ENCODE assay signal across 9 cellular contexts in the genomic region with DNA sequence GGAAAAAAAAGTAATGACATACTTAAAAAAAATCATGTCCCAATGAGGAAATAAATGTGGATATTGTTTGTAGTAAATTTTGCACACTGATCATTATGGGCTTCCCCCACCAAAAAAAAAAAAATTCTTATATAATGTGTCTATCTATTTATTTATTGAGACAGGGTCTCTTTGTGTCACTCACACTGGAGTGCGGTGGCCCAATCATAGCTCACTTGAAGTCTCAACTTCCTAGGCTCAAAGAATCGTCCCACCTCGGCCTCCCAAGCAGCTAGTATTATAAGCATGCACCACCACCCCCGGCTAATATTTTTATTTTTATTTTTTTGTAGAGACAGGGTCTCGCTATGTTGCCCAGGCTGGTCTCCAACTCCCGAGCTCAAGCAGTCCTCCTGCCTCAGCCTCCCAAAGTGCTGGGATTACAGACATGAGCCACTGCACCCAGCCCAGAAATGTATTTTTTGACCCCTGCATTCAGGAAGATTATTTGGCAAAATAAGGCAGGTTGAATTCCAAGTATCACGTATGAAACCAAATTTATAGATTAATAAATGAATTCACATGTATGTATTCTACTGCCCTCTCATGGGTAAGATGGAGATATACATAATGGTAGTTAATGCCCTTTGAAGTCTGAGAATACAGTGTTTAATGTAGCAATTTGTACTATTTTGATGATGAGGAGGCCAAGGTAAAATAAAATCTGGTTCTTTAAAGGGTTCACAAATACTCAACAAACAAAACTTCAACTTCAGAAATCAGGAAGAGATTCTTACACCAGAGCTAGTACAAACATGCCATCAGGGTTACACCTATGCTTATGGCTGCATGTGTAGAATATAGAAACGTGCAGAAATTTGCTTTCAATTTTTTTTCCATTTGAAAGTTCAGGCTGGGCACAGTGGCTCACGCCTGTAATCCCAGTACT. TPM values are rescaled to one million over a fixed set of nuclear protein-coding genes. Genes with fewer than 3 reads are reported as not detected.
A peak's percentile ranks its signal among the peaks of the same experiment; 100 is the strongest.
DNase-seq lines count a peak whose midpoint lies in the region; ATAC-seq and TF ChIP-seq lines count a peak whose summit lies in the region.
"Had no signal": no experiment of that assay in that cellular context is flagged by ENCODE, and none has a peak within 500 bp of the region (broad histone marks: within the 10 kb centered on the region; RNA-seq: fewer than 3 reads in every experiment).

No MANE protein-coding gene starts in this region.

- TF ChIP-seq EP300 in esophagus muscularis mucosa (IDR thresholded peaks at IDR 0.05) = no peak

- H3K27me3 Mint-ChIP-seq in HFFc6 (ENCODE audit: insufficient read depth) (peaks cover 5% of the 10 kb centered on the region; the same call in 1 of the 2 replicates), activated B cell treated with CpG ODN at 0.5 μM for 24 hours (peaks cover 31% of the 10 kb centered on the region)

- H3K4me3 Mint-ChIP-seq in HFFc6 (peak overlapping the region; percentile 95; the same call in 1 of the 2 replicates), activated B cell treated with CpG ODN at 0.5 μM for 24 hours (peak overlapping the region; percentile 48)

- no peaks in the 10 kb centered on the region for H3K9me3 Mint-ChIP-seq in HFFc6
- H3K9me3 Mint-ChIP-seq in activated B cell treated with CpG ODN at 0.5 μM for 24 hours = no peaks in the 10 kb centered on the region

- CTCF ChIA-PET in activated B cell treated with CpG ODN at 0.5 μM for 24 hours (lab: Charles Lee) = interaction anchor here (1.5 kb wide), 1 partner anchor 324 kb away, joined by 7 read pairs; no protein-coding TSS in a partner anchor

- H3K9me3 ChIP-seq in esophagus muscularis mucosa = no peaks in the 10 kb centered on the region

- H3K4me1 ChIP-seq in esophagus muscularis mucosa = peaks cover 0 to 18% (median 14%) of the 10 kb centered on the region in 4 donors

- intact Hi-C loops in activated B cell treated with CpG ODN at 0.5 μM for 24 hours (cut with micrococcal nuclease) (no loop called here), esophagus muscularis mucosa (cut with DNase I) (loop anchor here (5.0 kb wide), 1 partner anchor 41 kb away; no protein-coding TSS in a partner anchor)

- H3K36me3 ChIP-seq in esophagus muscularis mucosa = no peaks in the 10 kb centered on the region

- ATAC-seq in activated B cell treated with CpG ODN at 0.5 μM for 24 hours (ENCODE audit: low read depth) = no peak

- peak; percentile 14 for DNase-seq in CD1c-positive myeloid dendritic cell (ENCODE audit: extremely low spot score)
- peak; percentile 4 for DNase-seq in HFFc6
- DNase-seq in activated B cell treated with CpG ODN at 0.5 μM for 24 hours = no peak
- DNase-seq in kidney tubule cell (ENCODE audit: low spot score) = peak; percentile 10
- DNase-seq in activated CD4-positive, CD25-positive, alpha-beta regulatory T cell (lab: John Stamatoyannopoulos, UW) = no peak
- DNase-seq in esophagus muscularis mucosa (ENCODE audit: extremely low spot score) = no peak
- DNase-seq in NCI-H774 (lab: John Stamatoyannopoulos, UW) = no peak
- DNase-seq in G401 (ENCODE audit: low spot score) = no peak

- no peaks in the 10 kb centered on the region for H3K27me3 ChIP-seq in esophagus muscularis mucosa

- POLR2A ChIA-PET in activated B cell treated with CpG ODN at 0.5 μM for 24 hours (lab: Charles Lee) = interaction anchor here (0.6 kb wide), 1 partner anchor 1712 kb away, joined by 7 read pairs; no protein-coding TSS in a partner anchor

- no peak for TF ChIP-seq POLR2A in esophagus muscularis mucosa (IDR thresholded peaks at IDR 0.05; ENCODE audit: low read depth)

- 70% methylated on average over 9 of the region's 9 CpGs for WGBS in esophagus muscularis mucosa

- no peak overlapping the region for H3K4me3 ChIP-seq in esophagus muscularis mucosa

- H3K27ac ChIP-seq in esophagus muscularis mucosa (replicated peaks in 1 of 4) = no peak overlapping the region

- in situ Hi-C loops in G401 (cut with HindIII; ENCODE audit: low sequenced_read_pairs) = no loop called here

- TF ChIP-seq CTCF in HFFc6 (IDR thresholded peaks at IDR 0.05) (peak; percentile 70), activated B cell treated with CpG ODN at 0.5 μM for 24 hours (IDR thresholded peaks at IDR 0.05) (no peak), esophagus muscularis mucosa (IDR thresholded peaks at IDR 0.05) (peak in 1 of 3 experiments; percentile 5)

- H3K36me3 Mint-ChIP-seq in HFFc6 (ENCODE audit: low read depth) = no peaks in the 10 kb centered on the region
- H3K36me3 Mint-ChIP-seq in activated B cell treated with CpG ODN at 0.5 μM for 24 hours (ENCODE audit: low read depth) = peaks cover 2% of the 10 kb centered on the region

- peaks cover 12% of the 10 kb centered on the region for H3K4me1 Mint-ChIP-seq in HFFc6 (ENCODE audit: low read depth)
- H3K4me1 Mint-ChIP-seq in activated B cell treated with CpG ODN at 0.5 μM for 24 hours = peaks cover 10% of the 10 kb centered on the region

- H3K27ac Mint-ChIP-seq in HFFc6 = no peak overlapping the region
- H3K27ac Mint-ChIP-seq in activated B cell treated with CpG ODN at 0.5 μM for 24 hours = no peak overlapping the region

RNA-seq across cellular contexts. Expression of gene DENND2C, which starts 1.4 kb away (rescaled TPM):
- total RNA-seq in HFFc6 (2021; fragmentation: NEBNext Ultra II Directional; extraction: Animal tissue kit (Norgen Biotek cat#: 25700)) = 1 to 10 TPM; 1.5 to 2.0 (median 1.8) TPM
- total RNA-seq in activated B cell treated with CpG ODN at 0.5 μM for 24 hours (0.20 and 0.32 TPM in 2 replicates), esophagus muscularis mucosa (1 to 10 TPM; 1.2 to 2.5 (median 2.0) TPM)
- 0.49 and 5.0 TPM in 2 replicates for total RNA-seq in G401 (2014; rRNA removed; shearing (Covaris generic))

RNA-seq across cellular contexts. Expression of gene AMPD1, which starts 24.1 kb away (rescaled TPM):
- total RNA-seq in HFFc6 (2021; fragmentation: NEBNext Ultra II Directional; extraction: Animal tissue kit (Norgen Biotek cat#: 25700)) = not detected
- not detected in 2 replicates for total RNA-seq in activated B cell treated with CpG ODN at 0.5 μM for 24 hours
- total RNA-seq in esophagus muscularis mucosa = not detected
- total RNA-seq in G401 (2014; rRNA removed; shearing (Covaris generic)) = not detected in 2 replicates
- total RNA-seq: activated CD8-positive, alpha-beta memory T cell treated with anti-CD3 and anti-CD28 coated beads for 36 hours had no signal

RNA-seq across cellular contexts. Expression of gene NRAS, which starts 45.3 kb away (rescaled TPM):
- total RNA-seq in HFFc6 (2021; fragmentation: NEBNext Ultra II Directional; extraction: Animal tissue kit (Norgen Biotek cat#: 25700)) = 10 to 100 TPM; 38.9 to 60.1 (median 49.8) TPM
- total RNA-seq in activated B cell treated with CpG ODN at 0.5 μM for 24 hours (53.3 and 55.5 TPM in 2 replicates), esophagus muscularis mucosa (10 to 100 TPM; 12.1 to 20.9 (median 14.7) TPM)
- 61.4 and 91.2 TPM in 2 replicates for total RNA-seq in G401 (2014; rRNA removed; shearing (Covaris generic))

Comparison
In these comparisons a context has a peak if more than half of its experiments do, and no peak if none do; other contexts are left out.
1. DNase-seq: peak in CD1c-positive myeloid dendritic cell (single experiment), HFFc6 (single experiment) and kidney tubule cell (single experiment); none in activated B cell treated with CpG ODN at 0.5 μM for 24 hours (single experiment), activated CD4-positive, CD25-positive, alpha-beta regulatory T cell (0 of 4), esophagus muscularis mucosa (single experiment), NCI-H774 (single experiment) and G401 (single experiment).